ENCODE assay signal across 8 cellular contexts in the genomic region with DNA sequence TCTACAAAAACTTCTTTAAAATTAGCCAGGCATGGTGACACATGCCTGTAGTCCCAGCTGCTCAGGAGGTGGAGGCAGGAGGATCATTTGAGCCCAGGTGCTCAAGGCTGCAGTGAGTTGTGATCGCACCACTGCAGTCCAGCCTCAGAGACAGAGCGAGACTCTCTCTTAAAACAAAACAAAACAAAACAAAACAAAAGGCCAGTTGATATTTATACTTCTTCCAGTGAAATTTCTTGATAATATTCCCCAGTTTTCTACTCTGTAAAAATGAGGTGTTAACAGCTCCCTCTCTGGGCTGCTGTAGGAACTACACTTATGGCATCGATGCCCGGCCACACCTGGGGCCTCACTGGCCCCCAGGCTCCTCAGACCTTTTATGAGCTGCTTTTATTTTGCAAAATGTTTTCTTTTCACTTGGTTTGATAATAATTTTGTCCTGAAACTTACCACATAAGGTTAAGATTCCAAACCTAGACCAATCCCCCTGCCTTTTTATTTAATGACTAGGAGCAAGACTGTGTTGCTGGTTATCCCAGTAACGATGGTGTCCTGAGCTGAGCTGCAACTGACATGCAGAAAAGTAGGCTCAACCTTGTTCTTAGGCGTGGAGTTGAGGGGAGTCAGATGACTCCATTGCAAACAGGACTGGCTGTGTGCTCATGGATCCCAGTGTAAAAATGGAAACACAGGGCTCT. TPM values are rescaled to one million over a fixed set of nuclear protein-coding genes. Genes with fewer than 3 reads are reported as not detected.
DNase-seq lines count a peak whose midpoint lies in the region; TF ChIP-seq lines count a peak whose summit lies in the region.

No MANE protein-coding gene starts in this region.

- H3K9me3 ChIP-seq in PC-9 (ENCODE audit: insufficient read depth, low read depth), result no peaks in the 10 kb centered on the region
- H3K9me3 ChIP-seq in adipocyte (ENCODE audit: control insufficient read depth, low read length), result no peaks in the 10 kb centered on the region

- peaks cover 20% of the 10 kb centered on the region for H3K36me3 ChIP-seq in GM06990 (ENCODE audit: control insufficient read depth, insufficient read depth, low read length)
- no peaks in the 10 kb centered on the region for H3K36me3 ChIP-seq in PC-9 (ENCODE audit: low read depth)
- peaks cover 21% of the 10 kb centered on the region for H3K36me3 ChIP-seq in adipocyte (ENCODE audit: control insufficient read depth, insufficient read depth, low read length, severe bottlenecking)

- H3K79me2 ChIP-seq in PC-9 (ENCODE audit: low read depth), result peaks cover 27% of the 10 kb centered on the region

- TF ChIP-seq CTCF in GM06990 (IDR thresholded peaks at IDR 0.05; ENCODE audit: insufficient read depth, low read length, poor library complexity, severe bottlenecking), result peak; percentile 82
- peak; percentile 90 for TF ChIP-seq CTCF in PC-9 (conservative IDR thresholded peaks at IDR 0.05)

- no TSS peak for BruUV-seq in PC-9 (replicated peaks; lab: Mats Ljungman, UMichigan)

- no peak overlapping the region for H2AFZ ChIP-seq in PC-9

- CTCF ChIA-PET in PC-9 (lab: Charles Lee), result interaction anchor here (0.5 to 1.2 kb wide), 8 partner anchors 13 to 1182 kb away, joined by 3 to 10 read pairs (median 4); a partner anchor contains a TSS

- no peaks in the 10 kb centered on the region for H3K9me2 ChIP-seq in PC-9 (ENCODE audit: insufficient read depth)

- peaks cover 42% of the 10 kb centered on the region for H3K4me1 ChIP-seq in PC-9 (replicated peaks; ENCODE audit: insufficient read depth)
- peaks cover 14% of the 10 kb centered on the region for H3K4me1 ChIP-seq in adipocyte (ENCODE audit: control insufficient read depth, insufficient read depth, low read length)

- no peak overlapping the region for H3K4me2 ChIP-seq in PC-9

- H4K20me1 ChIP-seq in PC-9 (ENCODE audit: insufficient read depth), result no peaks in the 10 kb centered on the region; the same call in 1 of the 2 replicates

- H3K27ac ChIP-seq in PC-9, result peak overlapping the region; percentile 67; the same call in 1 of the 2 replicates

- H3K27me3 ChIP-seq in GM06990 (replicated peaks; ENCODE audit: control insufficient read depth, insufficient read depth, low read length) (no peaks in the 10 kb centered on the region), PC-9 (ENCODE audit: insufficient read depth, low read depth) (no peaks in the 10 kb centered on the region), adipocyte (replicated peaks; ENCODE audit: control insufficient read depth, insufficient read depth, low read length) (no peaks in the 10 kb centered on the region)

- H3F3A ChIP-seq in PC-9 (ENCODE audit: insufficient read depth, low read depth), result peaks cover 37% of the 10 kb centered on the region; the same call in 1 of the 2 replicates

- intact Hi-C loops in PC-9 (cut with micrococcal nuclease; ENCODE audit: unreplicated experiment), result no loop called here

- H3K4me3 ChIP-seq in GM06990 (replicated peaks; ENCODE audit: low read depth, low read length) (no peak overlapping the region), PC-9 (no peak overlapping the region), adipocyte (ENCODE audit: low read length) (no peak overlapping the region)

- DNase-seq in A172 (ENCODE audit: low spot score) (peak; percentile 42), GM06990 (ENCODE audit: extremely low read depth, insufficient read length) (no peak), PC-9 (peak in 1 of 2 experiments; percentile 68), adipocyte (ENCODE audit: low read depth) (peak; percentile 81), hepatic stellate cell (ENCODE audit: low spot score) (peak; percentile 45), NCI-H1694 treated with DMSO at 0.1 percent for 48 hours (lab: John Stamatoyannopoulos, UW) (no peak), epidermal melanocyte (ENCODE audit: insufficient read length, low spot score) (no peak)
- peak; percentile 38 to 57 for DNase-seq in stimulated activated CD4-positive, alpha-beta T cell treated with anti-CD3 and anti-CD28 coated beads, Interleukin-2, amount 100 ng/mL, for 24 hours

- H3K9ac ChIP-seq in adipocyte (ENCODE audit: low read length), result no peak overlapping the region

- POLR2A ChIA-PET in PC-9 (lab: Charles Lee; ENCODE audit: unreplicated experiment), result interaction anchor here (0.6 to 1.0 kb wide), 3 partner anchors 20 to 50 kb away, joined by 3 to 5 read pairs (median 3); no protein-coding TSS in a partner anchor

RNA-seq across cellular contexts. Expression of a gene that starts 17.6 kb away (rescaled TPM):
- total RNA-seq in A172 (2014; rRNA removed; shearing (Covaris generic)), result 26.0 and 39.3 TPM in 2 replicates
- 119 and 125 TPM in 2 replicates for total RNA-seq in PC-9 (2021)

RNA-seq across cellular contexts. Expression of a gene that starts 45.5 kb away (rescaled TPM):
- 120 and 149 TPM in 2 replicates for total RNA-seq in A172 (2014; rRNA removed; shearing (Covaris generic))
- total RNA-seq in PC-9 (2021), result 199 and 244 TPM in 2 replicates

RNA-seq across cellular contexts. Expression of a gene that starts 47.7 kb away (rescaled TPM):
- total RNA-seq in A172 (2014; rRNA removed; shearing (Covaris generic)), result 1.3 and 4.6 TPM in 2 replicates
- total RNA-seq in PC-9 (2021), result 49.0 and 87.8 TPM in 2 replicates

RNA-seq across cellular contexts. Expression of a gene that starts 49.0 kb away (rescaled TPM):
- total RNA-seq in A172 (2014; rRNA removed; shearing (Covaris generic)), result 7.8 and 15.8 TPM in 2 replicates
- total RNA-seq in PC-9 (2021), result 24.2 and 32.4 TPM in 2 replicates

RNA-seq across cellular contexts. Expression of a gene that starts 49.3 kb away (rescaled TPM):
- total RNA-seq in A172 (2014; rRNA removed; shearing (Covaris generic)), result 208 and 223 TPM in 2 replicates
- 201 and 247 TPM in 2 replicates for total RNA-seq in PC-9 (2021)

Comparison
In these comparisons a context has a peak if more than half of its experiments do, and no peak if none do; other contexts are left out.
1. DNase-seq: peak in A172 (single experiment), adipocyte (single experiment), hepatic stellate cell (single experiment) and stimulated activated CD4-positive, alpha-beta T cell treated with anti-CD3 and anti-CD28 coated beads, Interleukin-2, amount 100 ng/mL, for 24 hours (2 of 2); none in GM06990 (single experiment), NCI-H1694 treated with DMSO at 0.1 percent for 48 hours (single experiment) and epidermal melanocyte (single experiment).